Comparison of ENCODE assay signal across 20 cellular contexts in the genomic region with DNA sequence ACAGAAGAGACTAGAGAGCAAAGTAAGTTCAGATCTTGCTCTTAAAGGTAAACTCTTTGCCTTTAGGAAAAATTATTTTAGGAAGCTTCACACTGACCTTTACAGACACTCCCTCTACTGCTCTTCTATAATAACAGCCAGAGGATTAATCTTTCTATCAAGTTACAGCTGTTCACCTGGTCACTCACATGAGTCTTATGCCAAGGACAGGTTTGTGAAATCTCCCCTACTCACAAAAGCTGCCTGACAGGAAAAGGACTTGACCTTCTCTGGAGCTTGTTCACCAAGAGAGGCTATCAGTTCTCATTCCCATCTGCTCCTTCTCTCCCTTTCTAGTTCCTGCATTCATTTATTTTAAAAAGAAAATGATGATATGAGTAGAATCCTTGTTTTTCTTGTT.
"Had no signal": no experiment of that assay in that cellular context is flagged by ENCODE, and none has a peak within 500 bp of the region (broad histone marks: within the 10 kb centered on the region; RNA-seq: fewer than 3 reads in every experiment).

No MANE protein-coding gene starts in this region.

- H3K9me3 ChIP-seq: esophagus muscularis mucosa, sigmoid colon, upper lobe of left lung had no signal

- ATAC-seq: activated naive CD4-positive, alpha-beta T cell treated with anti-CD3 and anti-CD28 coated beads, Interleukin-2, amount 50 U/mL, for 72 hours; effector memory CD8-positive, alpha-beta T cell; T-helper 17 cell had no signal

- H3K9me3 Mint-ChIP-seq: activated CD4-positive, alpha-beta memory T cell treated with anti-CD3 and anti-CD28 coated beads for 36 hours; activated naive CD4-positive, alpha-beta T cell treated with anti-CD3 and anti-CD28 coated beads, Interleukin-2, amount 50 U/mL, for 72 hours; central memory CD8-positive, alpha-beta T cell; effector memory CD8-positive, alpha-beta T cell; memory B cell; nephron had no signal

- H3K4me1 ChIP-seq: esophagus muscularis mucosa, sigmoid colon, upper lobe of left lung had no signal

- H3K27me3 Mint-ChIP-seq: activated CD4-positive, alpha-beta memory T cell treated with anti-CD3 and anti-CD28 coated beads for 36 hours; central memory CD8-positive, alpha-beta T cell; effector memory CD8-positive, alpha-beta T cell; memory B cell; T-helper 17 cell had no signal

- H3K27ac Mint-ChIP-seq: activated CD4-positive, alpha-beta memory T cell treated with anti-CD3 and anti-CD28 coated beads for 36 hours; activated naive CD4-positive, alpha-beta T cell treated with anti-CD3 and anti-CD28 coated beads, Interleukin-2, amount 50 U/mL, for 72 hours; effector memory CD8-positive, alpha-beta T cell; memory B cell; T-helper 17 cell had no signal

- H3K27ac ChIP-seq: dorsolateral prefrontal cortex, esophagus muscularis mucosa, sigmoid colon, upper lobe of left lung had no signal

- H3K4me3 ChIP-seq: dorsolateral prefrontal cortex, esophagus muscularis mucosa, sigmoid colon, upper lobe of left lung had no signal

- H3K27me3 ChIP-seq: dorsolateral prefrontal cortex, esophagus muscularis mucosa, sigmoid colon, upper lobe of left lung had no signal

- H3K4me1 Mint-ChIP-seq: central memory CD8-positive, alpha-beta T cell; T-helper 17 cell had no signal

- H3K36me3 ChIP-seq: esophagus muscularis mucosa, sigmoid colon, upper lobe of left lung had no signal

- H3K4me3 Mint-ChIP-seq: activated CD4-positive, alpha-beta memory T cell treated with anti-CD3 and anti-CD28 coated beads for 36 hours; central memory CD8-positive, alpha-beta T cell; effector memory CD8-positive, alpha-beta T cell; memory B cell; nephron; T-helper 17 cell had no signal

- DNase-seq: activated CD4-positive, alpha-beta memory T cell treated with anti-CD3 and anti-CD28 coated beads for 36 hours; activated CD4-positive, alpha-beta T cell treated with anti-CD3 and anti-CD28 coated beads for 4 hours; activated CD4-positive, CD25-positive, alpha-beta regulatory T cell; activated gamma-delta T cell; dorsolateral prefrontal cortex; effector memory CD8-positive, alpha-beta T cell; head of caudate nucleus; hypothalamus; occipital lobe; sigmoid colon; stimulated activated CD4-positive, alpha-beta T cell treated with anti-CD3 and anti-CD28 coated beads, Interleukin-4, amount 100 ng/mL, for 1 hour; stimulated activated naive CD4-positive, alpha-beta T cell; SW 1271; T-helper 17 cell; upper lobe of left lung had no signal
